Comparison of ENCODE assay signal across 9 cellular contexts in the genomic region with DNA sequence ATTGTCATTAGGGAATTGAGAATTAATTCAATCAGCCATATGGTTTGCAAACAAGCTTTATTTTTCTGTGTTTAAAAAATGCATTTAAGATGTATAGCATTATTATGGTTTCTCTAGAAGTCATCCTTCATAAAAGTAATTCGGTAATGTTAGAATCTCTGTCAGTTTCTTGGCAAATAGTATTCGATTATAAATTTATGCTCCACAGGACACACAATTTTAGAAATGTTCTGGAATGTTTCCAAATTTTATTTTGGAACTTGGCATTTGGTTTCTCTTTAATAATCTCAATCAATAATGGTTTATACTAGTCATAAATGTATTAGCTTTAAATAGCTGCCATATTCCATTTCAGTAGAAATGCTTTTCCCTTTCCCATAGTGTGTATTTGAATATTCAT.
"Had no signal": no experiment of that assay in that cellular context is flagged by ENCODE, and none has a peak within 500 bp of the region (broad histone marks: within the 10 kb centered on the region; RNA-seq: fewer than 3 reads in every experiment).

No MANE protein-coding gene starts in this region.

- H3K9me3 ChIP-seq: HAP-1 had no signal

- ATAC-seq: GM23338, HCT116 had no signal

- DNase-seq: GM23248, GOT3, H7, H9, HCEC 1CT, HFFc6 had no signal

- H3K27ac Mint-ChIP-seq: GM23338, H9, HFFc6 had no signal

- H3K9me3 Mint-ChIP-seq: GM23338 had no signal

- H3K9ac ChIP-seq: GM23248 had no signal

- H3K4me1 ChIP-seq: HAP-1 had no signal

- H3K4me3 Mint-ChIP-seq: GM23338, H9, HFFc6 had no signal

- H3K4me1 Mint-ChIP-seq: GM23338, H9 had no signal

- H3K36me3 ChIP-seq: HAP-1 had no signal

- H3K4me3 ChIP-seq: GM23248, GM23338, HAP-1 had no signal

- H3K4me2 ChIP-seq: GM23338 had no signal

- H2AFZ ChIP-seq: GM23248 had no signal

- H3K27ac ChIP-seq: GM23248 had no signal
